In the genomic region with DNA sequence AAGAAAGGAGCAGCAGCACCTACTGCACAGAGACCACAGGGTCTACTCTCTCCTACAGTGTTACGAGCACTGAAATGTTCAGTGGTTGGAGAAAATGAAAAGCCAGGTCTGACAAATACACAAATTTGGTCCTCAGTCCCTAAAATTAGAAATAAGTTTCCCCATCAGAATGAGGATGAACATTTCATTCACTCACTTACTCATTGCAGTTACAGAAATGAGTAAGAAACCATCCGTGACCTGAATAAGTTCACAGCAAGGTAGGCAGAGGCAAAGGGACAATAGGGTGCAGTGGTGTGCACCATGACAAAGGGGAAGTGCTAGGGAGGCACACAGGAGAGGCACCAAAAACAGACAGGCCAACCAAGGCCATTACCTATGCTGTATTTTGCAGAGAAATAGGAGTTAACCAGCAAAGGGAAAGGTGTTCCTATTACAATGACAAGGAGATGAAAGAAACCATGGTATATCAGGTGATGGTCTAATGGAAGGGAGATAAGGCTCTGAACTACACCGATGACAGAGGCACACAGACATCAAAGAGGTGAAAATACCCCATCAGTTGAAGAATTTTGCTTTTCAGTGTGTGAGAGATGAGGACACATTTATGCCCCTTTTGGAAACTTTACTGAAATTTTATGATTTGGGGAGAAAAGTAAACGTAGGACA, we compare ENCODE assay signal across 9 cellular contexts. TPM values are rescaled to one million over a fixed set of nuclear protein-coding genes. Genes with fewer than 3 reads are reported as not detected.
DNase-seq lines count a peak whose midpoint lies in the region; ATAC-seq and TF ChIP-seq lines count a peak whose summit lies in the region.
"Had no signal": no experiment of that assay in that cellular context is flagged by ENCODE, and none has a peak within 500 bp of the region (broad histone marks: within the 10 kb centered on the region; RNA-seq: fewer than 3 reads in every experiment).

No MANE protein-coding gene starts in this region.

- no peaks in the 10 kb centered on the region for H3K36me3 ChIP-seq in heart right ventricle

- 71 to 81% methylated on average over 4 of the region's 4 CpGs for WGBS in heart right ventricle, 2 donors

- H3K4me1 Mint-ChIP-seq in CD14-positive monocyte (peaks cover 58% of the 10 kb centered on the region), progenitor cell of endocrine pancreas (ENCODE audit: low read depth) (peaks cover 5% of the 10 kb centered on the region)
- peaks cover 78% of the 10 kb centered on the region for H3K4me1 Mint-ChIP-seq in activated CD8-positive, alpha-beta T cell treated with anti-CD3 and anti-CD28 coated beads for 36 hours (ENCODE audit: low read depth)

- POLR2A ChIA-PET in activated CD8-positive, alpha-beta T cell treated with anti-CD3 and anti-CD28 coated beads for 36 hours (lab: Charles Lee): no interaction called here

- peaks cover 0 to 72% (median 24%) of the 10 kb centered on the region in 9 donors for H3K4me1 ChIP-seq in heart right ventricle
- H3K4me1 ChIP-seq: parathyroid adenoma had no signal

- H3K36me3 Mint-ChIP-seq in CD14-positive monocyte (peaks cover 7 to 11% of the 10 kb centered on the region in 2 donors), progenitor cell of endocrine pancreas (ENCODE audit: insufficient read depth) (no peaks in the 10 kb centered on the region)
- H3K36me3 Mint-ChIP-seq in activated CD8-positive, alpha-beta T cell treated with anti-CD3 and anti-CD28 coated beads for 36 hours (ENCODE audit: low read depth): peaks cover 4% of the 10 kb centered on the region

- peaks cover 0 to 2% (median 0%) of the 10 kb centered on the region in 7 donors for H3K9me3 Mint-ChIP-seq in CD14-positive monocyte
- H3K9me3 Mint-ChIP-seq in activated CD8-positive, alpha-beta T cell treated with anti-CD3 and anti-CD28 coated beads for 36 hours: peaks cover 2% of the 10 kb centered on the region
- H3K9me3 Mint-ChIP-seq in progenitor cell of endocrine pancreas (ENCODE audit: low read depth): peaks cover 2% of the 10 kb centered on the region

- no peaks in the 10 kb centered on the region for H3K9me3 ChIP-seq in heart right ventricle

- no peaks in the 10 kb centered on the region for H3K27me3 ChIP-seq in heart right ventricle

- H3K27ac Mint-ChIP-seq in CD14-positive monocyte (peak overlapping the region; percentile 81 to 96 (median 89)), progenitor cell of endocrine pancreas (no peak overlapping the region)
- peak overlapping the region; percentile 90 for H3K27ac Mint-ChIP-seq in activated CD8-positive, alpha-beta T cell treated with anti-CD3 and anti-CD28 coated beads for 36 hours

- H3K4me3 ChIP-seq in heart right ventricle: no peak overlapping the region

- CTCF ChIA-PET in activated CD8-positive, alpha-beta T cell treated with anti-CD3 and anti-CD28 coated beads for 36 hours (lab: Charles Lee): no interaction called here

- DNase-seq in CD14-positive monocyte (ENCODE audit: low spot score) (peak; percentile 61), progenitor cell of endocrine pancreas (ENCODE audit: low spot score, unreplicated experiment) (no peak), NCI-H1105 (lab: John Stamatoyannopoulos, UW) (no peak), heart right ventricle (no peak)
- peak; percentile 77 for DNase-seq in activated CD8-positive, alpha-beta T cell treated with anti-CD3 and anti-CD28 coated beads for 36 hours
- peak; percentile 52 for DNase-seq in stimulated activated CD8-positive, alpha-beta memory T cell treated with anti-CD3 and anti-CD28 coated beads, Interleukin-4, amount 100 ng/mL, for 48 hours

- TF ChIP-seq CTCF in CD14-positive monocyte (IDR thresholded peaks at IDR 0.05) (no peak), progenitor cell of endocrine pancreas (IDR thresholded peaks at IDR 0.05; ENCODE audit: unreplicated experiment) (no peak), heart right ventricle (IDR thresholded peaks at IDR 0.05) (no peak)
- TF ChIP-seq CTCF in activated CD8-positive, alpha-beta T cell treated with anti-CD3 and anti-CD28 coated beads for 36 hours (IDR thresholded peaks at IDR 0.05): no peak

- intact Hi-C loops in CD14-positive monocyte (cut with micrococcal nuclease) (loop anchor here in 1 of 2 donors (5.0 kb wide), 2 partner anchors 58 to 117 kb away; no protein-coding TSS in a partner anchor), heart right ventricle (cut with DNase I) (loop anchor here in 1 of 10 donors (10.0 kb wide), 1 partner anchor 101 kb away; no protein-coding TSS in a partner anchor)
- intact Hi-C loops in activated CD8-positive, alpha-beta T cell treated with anti-CD3 and anti-CD28 coated beads for 36 hours (cut with micrococcal nuclease): loop anchor here (1.0 to 10.0 kb wide), 3 partner anchors 28 to 151 kb away; no protein-coding TSS in a partner anchor

- H3K4me3 Mint-ChIP-seq in CD14-positive monocyte (peak overlapping the region in 1 of 2 donors; percentile 37), progenitor cell of endocrine pancreas (ENCODE audit: low read depth) (no peak overlapping the region)
- peak overlapping the region; percentile 69 for H3K4me3 Mint-ChIP-seq in activated CD8-positive, alpha-beta T cell treated with anti-CD3 and anti-CD28 coated beads for 36 hours

- H3K27me3 Mint-ChIP-seq in CD14-positive monocyte (ENCODE audit: low read depth in 3 of 3): no peaks in the 10 kb centered on the region
- H3K27me3 Mint-ChIP-seq in activated CD8-positive, alpha-beta T cell treated with anti-CD3 and anti-CD28 coated beads for 36 hours: no peaks in the 10 kb centered on the region
- peaks cover 75% of the 10 kb centered on the region for H3K27me3 Mint-ChIP-seq in progenitor cell of endocrine pancreas

- peak overlapping the region in 3 of 10 donors; percentile 0 to 86 (median 73) for H3K27ac ChIP-seq in heart right ventricle
- H3K27ac ChIP-seq: parathyroid adenoma had no signal

- ATAC-seq in GM19395 (IDR thresholded peaks at IDR 0.05; ENCODE audit: unreplicated experiment) (peak; percentile 88), HG03342 (IDR thresholded peaks at IDR 0.05; ENCODE audit: unreplicated experiment) (peak; percentile 91), heart right ventricle (no peak)
- ATAC-seq in activated CD8-positive, alpha-beta T cell treated with anti-CD3 and anti-CD28 coated beads for 36 hours: peak; percentile 82

RNA-seq across cellular contexts. Expression of a gene that starts 29.4 kb away (rescaled TPM):
- 1 to 10 TPM; 5.4 to 9.2 TPM for polyA plus RNA-seq in CD14-positive monocyte
- 1 to 10 TPM; 5.3 to 6.2 TPM for total RNA-seq in activated CD8-positive, alpha-beta T cell treated with anti-CD3 and anti-CD28 coated beads for 36 hours
- 1.8 and 3.7 TPM in 2 replicates for total RNA-seq in progenitor cell of endocrine pancreas
- total RNA-seq in heart right ventricle: 1 to 10 TPM in 8 of 10 donors, under 1 TPM in 2; 0.76 to 3.4 (median 2.3) TPM
- polyA plus RNA-seq in heart right ventricle: 1 to 10 TPM in 1 of 2 donors, under 1 TPM in 1; 0.72 to 1.0 TPM

Comparison
In these comparisons a context has a peak if more than half of its experiments do, and no peak if none do; other contexts are left out.
1. DNase-seq: peak in CD14-positive monocyte (single experiment), activated CD8-positive, alpha-beta T cell treated with anti-CD3 and anti-CD28 coated beads for 36 hours (single experiment) and stimulated activated CD8-positive, alpha-beta memory T cell treated with anti-CD3 and anti-CD28 coated beads, Interleukin-4, amount 100 ng/mL, for 48 hours (single experiment); none in progenitor cell of endocrine pancreas (single experiment), NCI-H1105 (single experiment) and heart right ventricle (0 of 2).
2. ATAC-seq: peak in GM19395 (single experiment), HG03342 (single experiment) and activated CD8-positive, alpha-beta T cell treated with anti-CD3 and anti-CD28 coated beads for 36 hours (single experiment); none in heart right ventricle (0 of 8).